In the genomic region with DNA sequence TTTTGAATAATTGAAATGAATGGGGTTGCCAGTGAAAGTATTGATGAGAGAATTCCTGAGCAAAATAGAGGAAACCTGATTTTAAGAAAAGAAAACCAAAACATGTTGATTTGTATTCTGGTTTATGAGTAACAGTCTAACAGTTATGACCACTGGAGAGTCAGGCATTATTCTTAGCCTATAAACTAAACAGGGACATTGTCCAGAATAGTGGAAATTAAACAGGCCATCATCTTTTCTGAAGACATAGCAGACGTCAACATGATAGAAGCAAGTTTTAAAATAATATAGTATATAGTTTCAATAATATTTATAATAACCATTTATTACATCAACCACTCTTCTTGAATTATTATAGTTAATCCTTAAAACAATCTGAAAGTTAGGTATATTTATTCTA, we compare ENCODE assay signal across 33 cellular contexts.
"Had no signal": no experiment of that assay in that cellular context is flagged by ENCODE, and none has a peak within 500 bp of the region (broad histone marks: within the 10 kb centered on the region; RNA-seq: fewer than 3 reads in every experiment).

No MANE protein-coding gene starts in this region.

- H3K4me3 ChIP-seq: adrenal gland, ascending aorta, body of pancreas, breast epithelium, cardiac muscle cell had no signal

- H3K36me3 ChIP-seq: adrenal gland, ascending aorta, brain microvascular endothelial cell, breast epithelium, cardiac muscle cell had no signal

- H3K9me3 ChIP-seq: adrenal gland, ascending aorta, body of pancreas, breast epithelium had no signal

- H3K4me1 ChIP-seq: adrenal gland, body of pancreas, breast epithelium had no signal

- H3K27ac ChIP-seq: adrenal gland, ascending aorta, body of pancreas, brain microvascular endothelial cell, breast epithelium, cardiac muscle cell had no signal

- FAIRE-seq: astrocyte, bronchial epithelial cell had no signal

- ATAC-seq: activated naive CD4-positive, alpha-beta T cell treated with anti-CD3 and anti-CD28 coated beads, Interleukin-2, amount 50 U/mL, for 72 hours; activated naive CD8-positive, alpha-beta T cell treated with anti-CD3 and anti-CD28 coated beads, Interleukin-2, amount 50 U/mL, for 24 hours; activated T-cell treated with anti-CD3 and anti-CD28 coated beads, Interleukin-2, amount 50 U/mL, for 4 hours; activated T-cell treated with anti-CD3 and anti-CD28 coated beads, Interleukin-2, amount 50 U/mL, for 72 hours; activated T-helper 17 cell treated with anti-CD3 and anti-CD28 coated beads, Interleukin-2, amount 50 U/mL, for 72 hours; body of pancreas had no signal

- H3K27me3 ChIP-seq: adrenal gland, ascending aorta, body of pancreas, brain microvascular endothelial cell, breast epithelium, cardiac muscle cell had no signal

- DNase-seq: activated gamma-delta T cell; activated gamma-delta T cell treated with Interleukin-2 at 50 U/mL for 16 hours; activated naive CD4-positive, alpha-beta T cell; activated naive CD4-positive, alpha-beta T cell treated with anti-CD3 and anti-CD28 coated beads for 36 hours; activated naive CD4-positive, alpha-beta T cell treated with anti-CD3 and anti-CD28 coated beads, Interleukin-2, amount 10 ng/mL, durations not matched to agents 7 days and 5 days; activated naive CD4-positive, alpha-beta T cell treated with anti-CD3 and anti-CD28 coated beads, Interleukin-2, amount 50 U/mL, for 16 hours; activated naive CD4-positive, alpha-beta T cell treated with Interleukin-2 at 50 U/mL for 16 hours; activated naive CD8-positive, alpha-beta T cell treated with anti-CD3 and anti-CD28 coated beads for 36 hours; activated naive CD8-positive, alpha-beta T cell treated with anti-CD3 and anti-CD28 coated beads, Interleukin-2, amount 10 ng/mL, durations not matched to agents 7 days and 5 days; activated naive CD8-positive, alpha-beta T cell treated with anti-CD3 and anti-CD28 coated beads, Interleukin-2, amount 50 U/mL, for 24 hours; activated T-cell treated with anti-CD3 and anti-CD28 coated beads for 4 hours; activated T-cell treated with anti-CD3 and anti-CD28 coated beads, Interleukin-2, amount 50 U/mL, for 1 hour; activated T-cell treated with anti-CD3 and anti-CD28 coated beads, Interleukin-2, amount 50 U/mL, for 24 hours; activated T-cell treated with anti-CD3 and anti-CD28 coated beads, Interleukin-2, amount 50 U/mL, for 4 hours; activated T-cell treated with anti-CD3 and anti-CD28 coated beads, Interleukin-2, amount 50 U/mL, for 48 hours; activated T-cell treated with anti-CD3 and anti-CD28 coated beads, Interleukin-2, amount 50 U/mL, for 72 hours; adrenal gland; amniotic stem cell; amygdala; anterior cingulate cortex; aorta; body of pancreas; brain microvascular endothelial cell; caudate nucleus; central memory CD4-positive, alpha-beta T cell; cerebellar nuclear complex had no signal
